Comparison of ENCODE assay signal across 19 cellular contexts in the genomic region with DNA sequence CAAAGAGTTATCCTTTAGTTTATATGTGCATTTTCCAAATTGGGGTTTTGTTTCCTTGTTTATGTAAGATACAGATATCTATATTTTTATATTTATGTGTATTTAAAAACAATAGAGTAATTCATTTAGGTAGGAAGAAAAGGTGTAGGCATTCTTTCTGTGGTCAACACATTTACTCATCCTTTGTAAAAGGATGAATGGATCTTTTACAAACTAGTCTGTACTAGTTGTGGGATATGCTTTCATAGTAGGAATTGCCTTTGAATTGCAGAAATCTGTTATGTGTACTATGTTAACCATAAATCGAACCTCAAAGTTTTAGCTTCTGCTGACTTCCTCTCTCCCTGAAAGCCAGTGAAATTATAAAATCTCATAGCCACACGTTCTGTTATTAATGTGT.
DNase-seq lines count a peak whose midpoint lies in the region; ATAC-seq, FAIRE-seq and TF ChIP-seq lines count a peak whose summit lies in the region.
"Had no signal": no experiment of that assay in that cellular context is flagged by ENCODE, and none has a peak within 500 bp of the region (broad histone marks: within the 10 kb centered on the region; RNA-seq: fewer than 3 reads in every experiment).

No MANE protein-coding gene starts in this region.

- H3K27ac Mint-ChIP-seq in activated CD4-positive, alpha-beta memory T cell treated with anti-CD3 and anti-CD28 coated beads, Interleukin-2, amount 10 ng/mL, durations not matched to agents 7 days and 5 days, result no peak overlapping the region
- H3K27ac Mint-ChIP-seq: CD4-positive, alpha-beta memory T cell; GM23338; H9 had no signal

- H3K36me3 ChIP-seq in RWPE2 (ENCODE audit: low read depth), result no peaks in the 10 kb centered on the region
- no peaks in the 10 kb centered on the region for H3K36me3 ChIP-seq in kidney (ENCODE audit: control insufficient read depth in 1 of 2, insufficient read depth in 2 of 2, low read length in 2 of 2)

- H3K4me1 Mint-ChIP-seq in activated CD4-positive, alpha-beta memory T cell treated with anti-CD3 and anti-CD28 coated beads, Interleukin-2, amount 10 ng/mL, durations not matched to agents 7 days and 5 days, result peaks cover 9% of the 10 kb centered on the region
- H3K4me1 Mint-ChIP-seq: CD4-positive, alpha-beta memory T cell; GM23338 had no signal

- ATAC-seq in RWPE2 (ENCODE audit: low read depth), result peak; percentile 38; the same call in 2 of the 3 replicates
- ATAC-seq: GM23338, HCT116 had no signal

- CTCF ChIA-PET in activated CD4-positive, alpha-beta memory T cell treated with anti-CD3 and anti-CD28 coated beads, Interleukin-2, amount 10 ng/mL, durations not matched to agents 7 days and 5 days (lab: Charles Lee), result no interaction called here

- H3K9me3 ChIP-seq in RWPE2 (ENCODE audit: severe bottlenecking), result no peaks in the 10 kb centered on the region
- no peaks in the 10 kb centered on the region for H3K9me3 ChIP-seq in kidney (ENCODE audit: control insufficient read depth in 1 of 2, low read length in 2 of 2)

- DNase-seq in HPDE6-E6E7 (ENCODE audit: extremely low spot score) (peak; percentile 12), RWPE2 (ENCODE audit: low spot score) (no peak), epithelial cell of prostate (ENCODE audit: low read depth, low spot score) (no peak), kidney (no peak), NCI-H526 treated with DMSO at 0.1 percent for 48 hours (lab: John Stamatoyannopoulos, UW) (no peak)
- no peak for DNase-seq in activated CD4-positive, alpha-beta memory T cell treated with anti-CD3 and anti-CD28 coated beads, Interleukin-2, amount 10 ng/mL, durations not matched to agents 7 days and 5 days
- DNase-seq in activated naive CD4-positive, alpha-beta T cell treated with anti-CD3 and anti-CD28 coated beads, Interleukin-2, amount 50 U/mL, for 16 hours, result no peak
- DNase-seq: C1 segment of cervical spinal cord; Calu3; CD4-positive, alpha-beta memory T cell; COR-L47; DMS53; DMS79 treated with DMSO at 0.1 percent for 48 hours; GF-D8; H9 had no signal

- no peak overlapping the region for H3K9ac ChIP-seq in kidney (ENCODE audit: low read length in 2 of 2)

- POLR2A ChIA-PET in activated CD4-positive, alpha-beta memory T cell treated with anti-CD3 and anti-CD28 coated beads, Interleukin-2, amount 10 ng/mL, durations not matched to agents 7 days and 5 days (lab: Charles Lee), result no interaction called here

- H3K27ac ChIP-seq in RWPE2 (ENCODE audit: poor library complexity, severe bottlenecking) (no peak overlapping the region), epithelial cell of prostate (peak overlapping the region; percentile 41), kidney (ENCODE audit: low read depth in 2 of 2, low read length in 2 of 2) (no peak overlapping the region)

- no peak overlapping the region for H3K4me3 Mint-ChIP-seq in activated CD4-positive, alpha-beta memory T cell treated with anti-CD3 and anti-CD28 coated beads, Interleukin-2, amount 10 ng/mL, durations not matched to agents 7 days and 5 days
- H3K4me3 Mint-ChIP-seq: CD4-positive, alpha-beta memory T cell; GM23338; H9 had no signal

- no peaks in the 10 kb centered on the region for H3K9me3 Mint-ChIP-seq in activated CD4-positive, alpha-beta memory T cell treated with anti-CD3 and anti-CD28 coated beads, Interleukin-2, amount 10 ng/mL, durations not matched to agents 7 days and 5 days
- H3K9me3 Mint-ChIP-seq: GM23338, H9 had no signal

- TF ChIP-seq CTCF in RWPE2 (IDR thresholded peaks at IDR 0.05; ENCODE audit: poor library complexity, severe bottlenecking), result no peak
- no peak for TF ChIP-seq CTCF in kidney (IDR thresholded peaks at IDR 0.05; ENCODE audit: borderline replicate concordance, extremely low read depth, insufficient read depth)

- H3K36me3 Mint-ChIP-seq in activated CD4-positive, alpha-beta memory T cell treated with anti-CD3 and anti-CD28 coated beads, Interleukin-2, amount 10 ng/mL, durations not matched to agents 7 days and 5 days (ENCODE audit: low read depth), result no peaks in the 10 kb centered on the region
- H3K36me3 Mint-ChIP-seq: CD4-positive, alpha-beta memory T cell had no signal

- H3K4me3 ChIP-seq in RWPE2 (ENCODE audit: severe bottlenecking), result no peak overlapping the region
- H3K4me3 ChIP-seq in kidney (ENCODE audit: low read length in 2 of 2), result no peak overlapping the region
- H3K4me3 ChIP-seq: GM23338 had no signal

- H3K4me1 ChIP-seq in RWPE2 (ENCODE audit: insufficient read depth, poor library complexity, severe bottlenecking) (peaks cover 7% of the 10 kb centered on the region), kidney (ENCODE audit: control insufficient read depth in 1 of 2, insufficient read depth in 1 of 2, low read depth in 1 of 2, low read length in 2 of 2) (peaks cover 0 to 4% of the 10 kb centered on the region in 2 donors)

- H3K27me3 Mint-ChIP-seq in activated CD4-positive, alpha-beta memory T cell treated with anti-CD3 and anti-CD28 coated beads, Interleukin-2, amount 10 ng/mL, durations not matched to agents 7 days and 5 days, result peaks cover 2% of the 10 kb centered on the region

- FAIRE-seq in kidney (lab: Jason Lieb, UNC), result peak; percentile 70
- FAIRE-seq: GM12891, GM18507 had no signal

- intact Hi-C loops in kidney (cut with DNase I), result no loop called here

- H3K27me3 ChIP-seq in RWPE2 (ENCODE audit: insufficient read depth, poor library complexity, severe bottlenecking), result no peaks in the 10 kb centered on the region
